Comparison of ENCODE assay signal across 8 cellular contexts in the genomic region with DNA sequence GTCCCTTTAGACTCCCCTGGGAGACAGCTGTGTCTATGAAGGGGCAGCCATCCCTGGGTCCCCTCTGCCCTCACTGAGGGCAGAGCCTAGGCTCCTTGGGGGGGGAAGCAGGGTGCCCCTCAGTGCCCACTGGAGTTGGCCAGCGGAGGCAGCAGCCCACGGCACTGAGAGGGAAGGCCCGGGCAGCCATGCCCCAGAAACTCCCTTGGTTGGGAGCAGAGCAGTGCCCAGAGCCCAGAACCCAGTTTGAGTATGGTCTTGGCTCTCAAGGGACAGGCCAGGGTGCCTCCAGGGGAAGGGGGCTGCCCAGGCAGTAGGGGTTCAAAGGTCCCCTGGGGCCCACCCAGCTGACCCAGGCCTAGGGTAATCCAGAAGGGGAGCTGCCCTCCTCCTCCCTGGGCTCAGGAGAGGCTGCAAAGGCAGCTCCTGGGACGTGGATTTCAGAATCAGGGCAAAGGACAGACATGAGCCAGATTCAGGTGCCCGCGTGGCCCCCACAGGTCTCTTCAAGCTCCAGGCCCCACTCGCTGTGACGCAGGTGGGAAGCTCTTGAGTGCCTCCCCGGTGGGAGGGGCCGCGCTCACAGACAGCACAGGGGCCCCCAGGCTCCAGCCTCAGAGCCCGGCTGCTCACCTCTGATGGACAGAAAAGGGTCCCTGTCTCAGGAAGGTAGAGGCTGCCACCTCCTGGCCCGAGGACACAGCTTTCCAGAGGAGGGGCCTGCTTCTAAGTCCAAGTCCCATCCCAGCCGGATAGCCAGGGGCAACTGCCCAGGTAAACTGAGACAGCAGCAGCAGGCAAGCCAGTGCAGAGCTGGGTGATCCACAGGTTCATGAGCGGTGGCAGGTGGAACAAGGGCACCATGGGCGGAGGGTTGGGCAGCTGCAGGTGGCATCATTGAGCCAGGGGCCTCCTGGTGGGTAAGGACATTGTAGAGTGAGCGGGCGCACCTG. TPM values are rescaled to one million over a fixed set of nuclear protein-coding genes. Genes with fewer than 3 reads are reported as not detected.
DNase-seq lines count a peak whose midpoint lies in the region; ATAC-seq and TF ChIP-seq lines count a peak whose summit lies in the region.

No MANE protein-coding gene starts in this region.

- H3K27ac Mint-ChIP-seq in CD8-positive, alpha-beta T cell: peak overlapping the region; percentile 92

- CTCF ChIA-PET in CD8-positive, alpha-beta T cell (lab: Charles Lee): interaction anchor here (0.6 to 9.8 kb wide), 14 partner anchors 10 to 436 kb away, joined by 3 to 338 read pairs (median 6); partner anchors contain the start of gene TSSC4

- H3K27ac ChIP-seq in CD8-positive, alpha-beta T cell (ENCODE audit: low read depth, low read length): peak overlapping the region; percentile 80
- H3K27ac ChIP-seq in upper lobe of right lung (no peak overlapping the region), gastrocnemius medialis (no peak overlapping the region)

- H3K4me3 ChIP-seq in CD8-positive, alpha-beta T cell (ENCODE audit: low read depth, low read length): peak overlapping the region; percentile 85
- no peak overlapping the region for H3K4me3 ChIP-seq in kidney epithelial cell (ENCODE audit: low read depth, low read length)
- no peak overlapping the region for H3K4me3 ChIP-seq in upper lobe of right lung
- no peak overlapping the region for H3K4me3 ChIP-seq in gastrocnemius medialis

- TF ChIP-seq POLR2A in gastrocnemius medialis (IDR thresholded peaks at IDR 0.05): no peak

- POLR2A ChIA-PET in CD8-positive, alpha-beta T cell (lab: Charles Lee): interaction anchor here (0.7 to 4.7 kb wide), 10 partner anchors 10 to 122 kb away, joined by 3 to 24 read pairs (median 4); partner anchors contain the start of genes CD81 and TSSC4

- H3K9me3 ChIP-seq in CD8-positive, alpha-beta T cell (ENCODE audit: low read length): no peaks in the 10 kb centered on the region
- H3K9me3 ChIP-seq in upper lobe of right lung: no peaks in the 10 kb centered on the region
- H3K9me3 ChIP-seq in gastrocnemius medialis: no peaks in the 10 kb centered on the region

- peak overlapping the region; percentile 90 for H3K4me3 Mint-ChIP-seq in CD8-positive, alpha-beta T cell

- in situ Hi-C loops in gastrocnemius medialis (cut with MboI; ENCODE audit: low sequenced_read_pairs in 4 of 4): loop anchor here in 3 of 4 donors (5.0 to 10.0 kb wide), 2 partner anchors 126 to 128 kb away; no protein-coding TSS in a partner anchor

- TF ChIP-seq CTCF in CD8-positive, alpha-beta T cell (IDR thresholded peaks at IDR 0.05): no peak
- peak; percentile 64 for TF ChIP-seq CTCF in kidney epithelial cell (IDR thresholded peaks at IDR 0.05; ENCODE audit: insufficient read depth, low read length, poor library complexity, severe bottlenecking)
- peak; percentile 28 for TF ChIP-seq CTCF in upper lobe of right lung (IDR thresholded peaks at IDR 0.05)
- peak in 1 of 5 experiments; percentile 21 for TF ChIP-seq CTCF in gastrocnemius medialis (IDR thresholded peaks at IDR 0.05 in 4 of 5, conservative IDR thresholded peaks at IDR 0.05 in 1 of 5)

- H3K9me3 Mint-ChIP-seq in CD8-positive, alpha-beta T cell: no peaks in the 10 kb centered on the region

- H3K4me1 Mint-ChIP-seq in CD8-positive, alpha-beta T cell (ENCODE audit: low read depth): peaks cover 64% of the 10 kb centered on the region

- DNase-seq in CD8-positive, alpha-beta T cell: peak in 4 of 7 experiments; percentile 45 to 75 (median 68)
- DNase-seq in HT-29 (ENCODE audit: low spot score) (peak; percentile 76), kidney epithelial cell (ENCODE audit: low read depth) (no peak), upper lobe of right lung (peak; percentile 70), gastrocnemius medialis (no peak)
- DNase-seq in activated CD8-positive, alpha-beta memory T cell treated with anti-CD3 and anti-CD28 coated beads, Interleukin-2, amount 50 U/mL, for 4 hours: peak; percentile 54

- H3K36me3 ChIP-seq in CD8-positive, alpha-beta T cell (ENCODE audit: insufficient read depth, low read length): peaks cover 6% of the 10 kb centered on the region
- H3K36me3 ChIP-seq in kidney epithelial cell (ENCODE audit: control insufficient read depth, insufficient read depth, low read length): no peaks in the 10 kb centered on the region
- no peaks in the 10 kb centered on the region for H3K36me3 ChIP-seq in upper lobe of right lung
- H3K36me3 ChIP-seq in gastrocnemius medialis: no peaks in the 10 kb centered on the region

- peaks cover 47% of the 10 kb centered on the region for H3K4me1 ChIP-seq in CD8-positive, alpha-beta T cell (ENCODE audit: insufficient read depth, low read length)
- peaks cover 7% of the 10 kb centered on the region for H3K4me1 ChIP-seq in upper lobe of right lung
- no peaks in the 10 kb centered on the region for H3K4me1 ChIP-seq in gastrocnemius medialis

- H3K36me3 Mint-ChIP-seq in CD8-positive, alpha-beta T cell: peaks cover 22% of the 10 kb centered on the region

- no peaks in the 10 kb centered on the region for H3K27me3 ChIP-seq in CD8-positive, alpha-beta T cell (ENCODE audit: insufficient read depth, low read length)
- H3K27me3 ChIP-seq in kidney epithelial cell (ENCODE audit: control insufficient read depth, insufficient read depth, low read length) (peaks cover 9% of the 10 kb centered on the region), upper lobe of right lung (no peaks in the 10 kb centered on the region), gastrocnemius medialis (peaks cover 0 to 4% (median 0%) of the 10 kb centered on the region in 3 donors)

- peak; percentile 51 for ATAC-seq in CD8-positive, alpha-beta T cell
- no peak for ATAC-seq in upper lobe of right lung
- no peak for ATAC-seq in HG03196 (IDR thresholded peaks at IDR 0.05; ENCODE audit: unreplicated experiment)
- no peak for ATAC-seq in GM18858 (IDR thresholded peaks at IDR 0.05; ENCODE audit: unreplicated experiment)
- no peak for ATAC-seq in gastrocnemius medialis

- no peaks in the 10 kb centered on the region for H3K27me3 Mint-ChIP-seq in CD8-positive, alpha-beta T cell (ENCODE audit: low read depth)

- intact Hi-C loops in CD8-positive, alpha-beta T cell (cut with DNase I, micrococcal nuclease): loop anchor here (1.0 kb wide), 2 partner anchors 102 to 113 kb away; no protein-coding TSS in a partner anchor
- intact Hi-C loops in upper lobe of right lung (cut with DNase I): no loop called here
- intact Hi-C loops in gastrocnemius medialis (cut with DNase I; ENCODE audit: low total_unique reads): no loop called here

RNA-seq across cellular contexts. Expression of gene C11orf21, which starts 2.6 kb away (rescaled TPM):
- 10 to 100 TPM; 38.2 to 40.2 TPM for total RNA-seq in CD8-positive, alpha-beta T cell
- 0.81 and 1.3 TPM in 2 replicates for total RNA-seq in HT-29 (2014; rRNA removed; shearing (Covaris generic))
- total RNA-seq in kidney epithelial cell (not detected in 2 replicates), upper lobe of right lung (6.5 TPM), gastrocnemius medialis (under 1 TPM in 1 of 4 donors, not detected in 3; 0.10 TPM)

RNA-seq across cellular contexts. Expression of gene TSPAN32, which starts 2.7 kb away (rescaled TPM):
- total RNA-seq in CD8-positive, alpha-beta T cell: 100 to 1,000 TPM; 145 to 147 TPM
- 1.4 and 2.5 TPM in 2 replicates for total RNA-seq in HT-29 (2014; rRNA removed; shearing (Covaris generic))
- total RNA-seq in kidney epithelial cell (0.46 TPM in 1 of 2 replicates, not detected in the other), upper lobe of right lung (12.2 TPM), gastrocnemius medialis (not detected)

RNA-seq across cellular contexts. Expression of gene ASCL2, which starts 28.7 kb away (rescaled TPM):
- total RNA-seq in CD8-positive, alpha-beta T cell: not detected
- total RNA-seq in HT-29 (2014; rRNA removed; shearing (Covaris generic)): 5.0 and 6.8 TPM in 2 replicates
- total RNA-seq in kidney epithelial cell: 0.21 TPM in 1 of 2 replicates, not detected in the other
- total RNA-seq in upper lobe of right lung: 2.2 TPM
- total RNA-seq in gastrocnemius medialis: not detected

Comparison
In these comparisons a context has a peak if more than half of its experiments do, and no peak if none do; other contexts are left out.
1. DNase-seq: peak in CD8-positive, alpha-beta T cell (4 of 7), HT-29 (single experiment), activated CD8-positive, alpha-beta memory T cell treated with anti-CD3 and anti-CD28 coated beads, Interleukin-2, amount 50 U/mL, for 4 hours (single experiment) and upper lobe of right lung (single experiment); none in kidney epithelial cell (single experiment) and gastrocnemius medialis (0 of 2).
2. RNA of gene TSPAN32, which starts 2.7 kb away (total RNA-seq): 145 to 147 TPM in CD8-positive, alpha-beta T cell; 12.2 TPM in upper lobe of right lung (single experiment), 1.4 to 2.5 TPM in HT-29, 0.46 TPM in kidney epithelial cell and not detected in gastrocnemius medialis; every median in the first group is over 10 times any median in the second.
3. intact Hi-C loops: an anchor here in CD8-positive, alpha-beta T cell (1.0 kb wide); none called in upper lobe of right lung and gastrocnemius medialis.